Comparison of ENCODE assay signal across 8 cellular contexts in the genomic region with DNA sequence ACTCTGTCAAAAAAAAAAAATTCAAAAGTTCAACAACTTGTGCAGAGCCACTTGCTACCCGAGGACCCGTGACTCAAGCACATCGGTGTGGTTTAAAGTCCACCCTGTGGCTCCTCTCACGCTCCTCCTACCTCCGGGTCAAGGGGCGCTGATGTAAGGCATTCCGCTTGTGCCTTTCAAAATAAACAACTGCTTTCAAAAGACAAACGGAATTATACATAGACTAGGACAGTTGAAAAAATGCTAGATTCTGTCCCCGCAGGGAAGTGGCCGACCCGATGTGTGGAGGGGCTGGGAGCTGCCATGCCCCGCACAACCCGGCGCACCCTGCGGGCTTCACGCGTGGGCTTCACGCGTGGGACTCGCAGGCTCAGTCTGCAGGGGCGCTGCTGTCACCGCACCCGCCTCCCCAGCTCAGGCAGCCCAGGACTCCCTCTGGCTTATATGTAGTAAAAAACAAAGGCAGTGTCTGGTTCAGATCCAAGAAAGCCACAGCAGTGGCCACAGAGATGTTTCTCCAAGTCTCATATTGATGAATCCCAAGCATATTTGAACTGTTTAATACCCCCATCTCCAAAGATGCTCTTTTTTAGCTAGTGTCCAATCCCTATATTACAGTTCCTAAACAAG.
A peak's percentile ranks its signal among the peaks of the same experiment; 100 is the strongest.
DNase-seq lines count a peak whose midpoint lies in the region; ATAC-seq and TF ChIP-seq lines count a peak whose summit lies in the region.

No MANE protein-coding gene starts in this region.

- RAD21 ChIA-PET in HCT116 (lab: Charles Lee; ENCODE audit: low non-redundant PET in 1 of 2, low total read pairs in 2 of 2, uncharacterized antibody in 2 of 2, unreplicated experiment in 2 of 2), result no interaction called here

- TF ChIP-seq POLR2A in HCT116 (IDR thresholded peaks at IDR 0.05; ENCODE audit: borderline replicate concordance, extremely low read depth, insufficient read depth, insufficient read length) (no peak), right lobe of liver (IDR thresholded peaks at IDR 0.05) (peak; percentile 47)

- BruUV-seq in Caco-2 (replicated peaks; lab: Mats Ljungman, UMichigan) (no TSS peak), HCT116 (replicated peaks; lab: Mats Ljungman, UMichigan) (no TSS peak)

- no peak overlapping the region for H3K4me2 ChIP-seq in HCT116 (ENCODE audit: low read length)

- peak overlapping the region; percentile 68 for H3K4me3 Mint-ChIP-seq in Caco-2 (ENCODE audit: unreplicated experiment)

- no peak for TF ChIP-seq RAD21 in HCT116 (IDR thresholded peaks at IDR 0.05; ENCODE audit: low read depth)

- POLR2A ChIA-PET in Caco-2 (lab: Charles Lee), result no interaction called here
- POLR2A ChIA-PET in HCT116 (lab: Charles Lee), result no interaction called here

- no peak overlapping the region for H3K9ac ChIP-seq in HCT116 (ENCODE audit: low read length)

- H3K27ac ChIP-seq in HCT116 (ENCODE audit: low read depth, low read length) (no peak overlapping the region), VCaP (peak overlapping the region; percentile 29; the same call in 1 of the 2 replicates), right lobe of liver (peak overlapping the region; percentile 84 to 97 (median 90))

- H3K9me2 ChIP-seq in HCT116 (ENCODE audit: insufficient read depth), result no peaks in the 10 kb centered on the region

- intact Hi-C loops in Caco-2 (cut with micrococcal nuclease; ENCODE audit: unreplicated experiment), result loop anchor here (1.0 to 10.0 kb wide), 6 partner anchors 85 to 934 kb away; no protein-coding TSS in a partner anchor
- intact Hi-C loops in HCT116 (cut with micrococcal nuclease), result loop anchor here (2.0 to 10.0 kb wide), 5 partner anchors 900 to 1896 kb away; no protein-coding TSS in a partner anchor
- intact Hi-C loops in right lobe of liver (cut with DNase I), result no loop called here

- H4K20me1 ChIP-seq in HCT116 (ENCODE audit: insufficient read depth), result no peaks in the 10 kb centered on the region

- H3K9me3 ChIP-seq in Caco-2, result no peaks in the 10 kb centered on the region
- no peaks in the 10 kb centered on the region for H3K9me3 ChIP-seq in HCT116 (ENCODE audit: control insufficient read depth in 1 of 2, insufficient read depth in 1 of 2, low read depth in 1 of 2, low read length in 2 of 2)
- no peaks in the 10 kb centered on the region for H3K9me3 ChIP-seq in right lobe of liver

- 0 out of 2 replicates have a peak, but pooled peaks have one; percentile 5 for ATAC-seq in HCT116
- peak; percentile 81 to 86 (median 85) for ATAC-seq in right lobe of liver
- ATAC-seq in GM21515 (IDR thresholded peaks at IDR 0.05; ENCODE audit: unreplicated experiment), result no peak

- WGBS in right lobe of liver (ENCODE audit: insufficient coverage, low coverage, low lambda C conversion rate, missing lambda C conversion rate), result 23% methylated on average over 22 of the region's 23 CpGs

- H3K36me3 ChIP-seq in Caco-2 (ENCODE audit: control insufficient read depth, insufficient read depth, low read length), result no peaks in the 10 kb centered on the region
- H3K36me3 ChIP-seq in HCT116 (ENCODE audit: control insufficient read depth in 1 of 2, insufficient read depth in 2 of 2, low read length in 2 of 2), result no peaks in the 10 kb centered on the region
- no peaks in the 10 kb centered on the region for H3K36me3 ChIP-seq in right lobe of liver

- peaks cover 19% of the 10 kb centered on the region for H3K4me1 Mint-ChIP-seq in Caco-2 (ENCODE audit: low read depth, unreplicated experiment)

- H3K27me3 ChIP-seq in Caco-2 (replicated peaks; ENCODE audit: control insufficient read depth, insufficient read depth, low read length) (no peaks in the 10 kb centered on the region), HCT116 (ENCODE audit: insufficient read depth, low read length) (no peaks in the 10 kb centered on the region; the same call in 1 of the 2 replicates), right lobe of liver (no peaks in the 10 kb centered on the region)

- no peaks in the 10 kb centered on the region for H3K9me3 Mint-ChIP-seq in Caco-2 (ENCODE audit: unreplicated experiment)

- H3K4me3 ChIP-seq in Caco-2 (ENCODE audit: low read depth, low read length) (peak overlapping the region; percentile 24; the same call in 1 of the 2 replicates), HCT116 (replicated peaks in 1 of 2; ENCODE audit: low read depth in 1 of 2, low read length in 2 of 2) (no peak overlapping the region), right lobe of liver (peak overlapping the region; percentile 40 to 65 (median 57))

- TF ChIP-seq CTCF in Caco-2 (IDR thresholded peaks at IDR 0.05; ENCODE audit: insufficient read depth in 1 of 2, low read depth in 1 of 2, low read length in 1 of 2, severe bottlenecking in 1 of 2, unreplicated experiment in 1 of 2), result no peak
- no peak for TF ChIP-seq CTCF in HCT116 (IDR thresholded peaks at IDR 0.05 in 2 of 3, conservative IDR thresholded peaks at IDR 0.05 in 1 of 3; ENCODE audit: borderline replicate concordance in 1 of 3, insufficient read depth in 1 of 3, low read depth in 2 of 3, low read length in 2 of 3)
- TF ChIP-seq CTCF in VCaP (conservative IDR thresholded peaks at IDR 0.05), result no peak
- TF ChIP-seq CTCF in right lobe of liver (IDR thresholded peaks at IDR 0.05), result no peak

- no peak overlapping the region for H2AFZ ChIP-seq in HCT116 (ENCODE audit: low read depth, low read length, poor library complexity, severe bottlenecking)

- CTCF ChIA-PET in Caco-2 (lab: Charles Lee), result interaction anchor here (0.5 to 1.7 kb wide), 6 partner anchors 32 to 1634 kb away, joined by 3 to 10 read pairs (median 3); no protein-coding TSS in a partner anchor
- CTCF ChIA-PET in HCT116 (lab: Charles Lee), result interaction anchor here (0.9 to 2.5 kb wide), 9 partner anchors 12 to 944 kb away, joined by 3 to 15 read pairs (median 5); no protein-coding TSS in a partner anchor

- H3K4me1 ChIP-seq in Caco-2, result peaks cover 21% of the 10 kb centered on the region
- no peaks in the 10 kb centered on the region for H3K4me1 ChIP-seq in HCT116 (ENCODE audit: control insufficient read depth in 1 of 2, insufficient read depth in 2 of 2, low read length in 2 of 2)
- H3K4me1 ChIP-seq in right lobe of liver, result peaks cover 0 to 14% (median 6%) of the 10 kb centered on the region in 4 donors

- H3K79me2 ChIP-seq in HCT116 (ENCODE audit: insufficient read depth, low read length), result no peaks in the 10 kb centered on the region

- no peaks in the 10 kb centered on the region for H3K36me3 Mint-ChIP-seq in Caco-2 (ENCODE audit: insufficient read depth, unreplicated experiment)

- H3K27ac Mint-ChIP-seq in Caco-2 (ENCODE audit: unreplicated experiment), result peak overlapping the region; percentile 27

- H3K27me3 Mint-ChIP-seq in Caco-2 (ENCODE audit: insufficient read depth, unreplicated experiment), result peaks cover 10% of the 10 kb centered on the region

- peak; percentile 67 to 77 for DNase-seq in Caco-2
- DNase-seq in HCT116 (ENCODE audit: low read depth, low spot score), result no peak
- peak; percentile 80 to 89 (median 85) for DNase-seq in right lobe of liver
- DNase-seq in GM19240 (ENCODE audit: insufficient read length, low spot score), result no peak
- no peak for DNase-seq in dedifferentiated amniotic fluid mesenchymal stem cell (ENCODE audit: extremely low spot score)
- no peak for DNase-seq in T-helper 1 cell

TF ChIP-seq in HCT116, 20 proteins besides CTCF, POLR2A, EP300 and RAD21 (continues in another document):
- no peak for TF ChIP-seq TCF7L2 (IDR thresholded peaks at IDR 0.05; ENCODE audit: borderline replicate concordance, extremely low read depth, insufficient read depth, insufficient read length)
- TF ChIP-seq FOSL1 (IDR thresholded peaks at IDR 0.05; ENCODE audit: low read depth), result no peak
- no peak for TF ChIP-seq ATF3 (IDR thresholded peaks at IDR 0.05)
- no peak for TF ChIP-seq POLR2AphosphoS5 (IDR thresholded peaks at IDR 0.05; ENCODE audit: low read depth, low read length)
- no peak for TF ChIP-seq SIN3A (IDR thresholded peaks at IDR 0.05; ENCODE audit: low read depth)
- TF ChIP-seq, protein P1, sequence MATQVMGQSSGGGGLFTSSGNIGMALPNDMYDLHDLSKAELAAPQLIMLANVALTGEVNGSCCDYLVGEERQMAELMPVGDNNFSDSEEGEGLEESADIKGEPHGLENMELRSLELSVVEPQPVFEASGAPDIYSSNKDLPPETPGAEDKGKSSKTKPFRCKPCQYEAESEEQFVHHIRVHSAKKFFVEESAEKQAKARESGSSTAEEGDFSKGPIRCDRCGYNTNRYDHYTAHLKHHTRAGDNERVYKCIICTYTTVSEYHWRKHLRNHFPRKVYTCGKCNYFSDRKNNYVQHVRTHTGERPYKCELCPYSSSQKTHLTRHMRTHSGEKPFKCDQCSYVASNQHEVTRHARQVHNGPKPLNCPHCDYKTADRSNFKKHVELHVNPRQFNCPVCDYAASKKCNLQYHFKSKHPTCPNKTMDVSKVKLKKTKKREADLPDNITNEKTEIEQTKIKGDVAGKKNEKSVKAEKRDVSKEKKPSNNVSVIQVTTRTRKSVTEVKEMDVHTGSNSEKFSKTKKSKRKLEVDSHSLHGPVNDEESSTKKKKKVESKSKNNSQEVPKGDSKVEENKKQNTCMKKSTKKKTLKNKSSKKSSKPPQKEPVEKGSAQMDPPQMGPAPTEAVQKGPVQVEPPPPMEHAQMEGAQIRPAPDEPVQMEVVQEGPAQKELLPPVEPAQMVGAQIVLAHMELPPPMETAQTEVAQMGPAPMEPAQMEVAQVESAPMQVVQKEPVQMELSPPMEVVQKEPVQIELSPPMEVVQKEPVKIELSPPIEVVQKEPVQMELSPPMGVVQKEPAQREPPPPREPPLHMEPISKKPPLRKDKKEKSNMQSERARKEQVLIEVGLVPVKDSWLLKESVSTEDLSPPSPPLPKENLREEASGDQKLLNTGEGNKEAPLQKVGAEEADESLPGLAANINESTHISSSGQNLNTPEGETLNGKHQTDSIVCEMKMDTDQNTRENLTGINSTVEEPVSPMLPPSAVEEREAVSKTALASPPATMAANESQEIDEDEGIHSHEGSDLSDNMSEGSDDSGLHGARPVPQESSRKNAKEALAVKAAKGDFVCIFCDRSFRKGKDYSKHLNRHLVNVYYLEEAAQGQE (IDR thresholded peaks at IDR 0.05; ENCODE audit: low read depth), result no peak
- TF ChIP-seq EGR1 (IDR thresholded peaks at IDR 0.05; ENCODE audit: low read depth), result no peak
- no peak for TF ChIP-seq YY1 (IDR thresholded peaks at IDR 0.05; ENCODE audit: extremely low read depth, insufficient replicate concordance, low read depth, low read length)
- TF ChIP-seq SRF (IDR thresholded peaks at IDR 0.05; ENCODE audit: low read depth), result no peak
- TF ChIP-seq SP1 (IDR thresholded peaks at IDR 0.05; ENCODE audit: low read depth), result no peak

Comparison
In these comparisons a context has a peak if more than half of its experiments do, and no peak if none do; other contexts are left out.
1. DNase-seq: peak in Caco-2 (2 of 2) and right lobe of liver (3 of 3); none in HCT116 (single experiment), GM19240 (single experiment), dedifferentiated amniotic fluid mesenchymal stem cell (single experiment) and T-helper 1 cell (0 of 5).
2. H3K4me3 ChIP-seq: peak in Caco-2 (single experiment) and right lobe of liver (3 of 3); none in HCT116 (0 of 2).
3. intact Hi-C loops: an anchor here in Caco-2 (1.0 to 10.0 kb wide) and HCT116 (2.0 to 10.0 kb wide); none called in right lobe of liver.